In genomic region chr7:51645707-51646298, GRCh38 we compare ENCODE assay signal across 2 cellular contexts.
TF ChIP-seq lines count a peak whose summit lies in the region.

No MANE protein-coding gene starts in this region.

TF ChIP-seq in GM23338, 12 proteins besides CTCF, POLR2A, EP300 and RAD21:
- TF ChIP-seq EZH2 (IDR thresholded peaks at IDR 0.05; ENCODE audit: low read depth, unreplicated experiment) (no peak), EZH2phosphoT487 (IDR thresholded peaks at IDR 0.05; ENCODE audit: unreplicated experiment) (no peak), JUNB (IDR thresholded peaks at IDR 0.05; ENCODE audit: unreplicated experiment) (no peak), ZNF462 (CRISPR knock-in tag; IDR thresholded peaks at IDR 0.05) (no peak)
TF ChIP-seq in GM23338: peak in this region for 0.

TF ChIP-seq in H1, 55 proteins besides CTCF, POLR2A, EP300 and RAD21:
- TF ChIP-seq SUZ12 (IDR thresholded peaks at IDR 0.05; ENCODE audit: low read length) = no peak
- no peak for TF ChIP-seq KDM4A (IDR thresholded peaks at IDR 0.05; ENCODE audit: low read depth, low read length, severe bottlenecking)
- TF ChIP-seq POLR2AphosphoS5 (IDR thresholded peaks at IDR 0.05; ENCODE audit: low read depth, low read length) = no peak
- no peak for TF ChIP-seq TAF1 (IDR thresholded peaks at IDR 0.05; ENCODE audit: low read depth, low read length)
- no peak for TF ChIP-seq USF2 (IDR thresholded peaks at IDR 0.05; ENCODE audit: low read length)
- no peak for TF ChIP-seq JUND (IDR thresholded peaks at IDR 0.05; ENCODE audit: low read length)
- TF ChIP-seq ATF3 (IDR thresholded peaks at IDR 0.05; ENCODE audit: insufficient read depth, low read depth, low read length) = no peak
- no peak for TF ChIP-seq SIN3A (conservative IDR thresholded peaks at IDR 0.05 in 1 of 2, IDR thresholded peaks at IDR 0.05 in 1 of 2; ENCODE audit: low read depth in 1 of 2, low read length in 2 of 2)
- no peak for TF ChIP-seq BCL11A (IDR thresholded peaks at IDR 0.05; ENCODE audit: low read depth in 2 of 2, low read length in 2 of 2)
- TF ChIP-seq CHD2 (IDR thresholded peaks at IDR 0.05; ENCODE audit: low read length) = no peak
- no peak for TF ChIP-seq CTBP2 (IDR thresholded peaks at IDR 0.05; ENCODE audit: borderline replicate concordance, insufficient read depth, insufficient read length, low read length)
- TF ChIP-seq CHD1 (IDR thresholded peaks at IDR 0.05; ENCODE audit: low read depth, low read length) = no peak
- no peak for TF ChIP-seq SAP30 (IDR thresholded peaks at IDR 0.05; ENCODE audit: insufficient read depth, insufficient replicate concordance, low read length)
- TF ChIP-seq RNF2 (IDR thresholded peaks at IDR 0.05; ENCODE audit: borderline replicate concordance, low read depth, low read length, missing control alignments, poor library complexity, severe bottlenecking) = no peak
